ENCODE assay signal across 7 cellular contexts in the genomic region with DNA sequence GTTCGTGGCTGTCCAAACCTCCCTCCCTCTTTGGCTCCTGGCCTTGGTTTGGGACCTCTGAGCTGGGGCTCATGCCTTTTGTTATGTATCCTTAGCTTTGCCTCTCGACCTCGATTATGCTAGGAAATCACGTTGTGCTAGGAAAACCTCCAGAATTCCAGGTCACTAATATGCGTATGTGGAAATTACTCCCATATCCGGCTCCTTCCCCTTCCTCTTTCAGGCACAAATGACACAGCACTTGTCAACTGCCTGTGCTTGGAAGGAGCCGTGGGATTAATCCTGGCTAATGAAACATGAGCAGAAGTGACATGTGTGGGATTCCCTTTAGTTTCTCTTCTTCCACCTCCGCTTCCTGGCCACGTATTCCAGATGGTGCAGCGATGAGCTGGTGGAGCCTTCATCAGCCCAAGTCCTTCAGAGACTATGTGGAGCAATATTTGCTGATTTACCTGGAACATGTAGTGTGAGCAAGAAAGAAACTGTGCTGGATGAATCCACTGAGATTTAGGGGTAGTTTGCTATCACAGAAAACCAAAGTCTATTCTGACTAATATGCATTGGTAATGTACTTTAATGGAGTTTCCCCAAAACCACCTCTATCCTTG.
DNase-seq lines count a peak whose midpoint lies in the region; ATAC-seq and TF ChIP-seq lines count a peak whose summit lies in the region.

No MANE protein-coding gene starts in this region.

- H3K4me3 ChIP-seq in hepatocyte (no peak overlapping the region), subcutaneous abdominal adipose tissue (ENCODE audit: low read depth in 1 of 5, low read length in 5 of 5) (peak overlapping the region in 1 of 5 donors; percentile 26)

- H3K36me3 ChIP-seq in hepatocyte (replicated peaks; ENCODE audit: insufficient read depth, low read depth), result no peaks in the 10 kb centered on the region
- peaks cover 0 to 4% (median 0%) of the 10 kb centered on the region in 5 donors for H3K36me3 ChIP-seq in subcutaneous abdominal adipose tissue (ENCODE audit: control insufficient read depth in 5 of 5, insufficient read depth in 5 of 5, low read length in 5 of 5)

- H3K9ac ChIP-seq in subcutaneous abdominal adipose tissue (ENCODE audit: low read length in 5 of 5), result peak overlapping the region in 3 of 5 donors; percentile 23 to 33 (median 31)

- DNase-seq in NCI-H82 treated with DMSO at 0.1 percent for 48 hours (lab: John Stamatoyannopoulos, UW; ENCODE audit: unreplicated experiment) (peak; percentile 64), hepatocyte (ENCODE audit: low spot score) (no peak), HuH-7 (ENCODE audit: low spot score) (no peak), T-helper 9 cell (no peak), NCI-H187 (lab: John Stamatoyannopoulos, UW) (no peak)

- H3K79me2 ChIP-seq in hepatocyte, result no peaks in the 10 kb centered on the region

- no peak for TF ChIP-seq CTCF in hepatocyte (IDR thresholded peaks at IDR 0.05; ENCODE audit: poor library complexity)

- H2AFZ ChIP-seq in hepatocyte, result no peak overlapping the region

- peaks cover 10% of the 10 kb centered on the region for H3K4me1 ChIP-seq in hepatocyte (ENCODE audit: insufficient read depth)
- peaks cover 19 to 66% (median 53%) of the 10 kb centered on the region in 5 donors for H3K4me1 ChIP-seq in subcutaneous abdominal adipose tissue (ENCODE audit: control insufficient read depth in 5 of 5, insufficient read depth in 5 of 5, low read length in 5 of 5)

- H3K27ac ChIP-seq in hepatocyte (peak overlapping the region; percentile 10), subcutaneous abdominal adipose tissue (ENCODE audit: low read depth, low read length) (peak overlapping the region; percentile 88)

- ATAC-seq in GM21717 (IDR thresholded peaks at IDR 0.05; ENCODE audit: unreplicated experiment), result peak; percentile 61

- WGBS in hepatocyte (ENCODE audit: low lambda C conversion rate, missing lambda C conversion rate), result 53% methylated on average over 10 of the region's 10 CpGs

- no peaks in the 10 kb centered on the region for H3K27me3 ChIP-seq in hepatocyte
- H3K27me3 ChIP-seq in subcutaneous abdominal adipose tissue (ENCODE audit: control insufficient read depth in 5 of 5, insufficient read depth in 4 of 5, low read length in 5 of 5), result no peaks in the 10 kb centered on the region

- no peaks in the 10 kb centered on the region for H4K20me1 ChIP-seq in hepatocyte (ENCODE audit: insufficient read depth, poor library complexity, severe bottlenecking)

- no peaks in the 10 kb centered on the region for H3K9me2 ChIP-seq in hepatocyte (replicated peaks; ENCODE audit: insufficient read depth)

- H3K4me2 ChIP-seq in hepatocyte, result no peak overlapping the region

- H3K9me3 ChIP-seq in hepatocyte (ENCODE audit: low read depth) (no peaks in the 10 kb centered on the region), subcutaneous abdominal adipose tissue (ENCODE audit: control insufficient read depth in 5 of 5, low read length in 5 of 5) (no peaks in the 10 kb centered on the region)
